ENCODE assay signal across 8 cellular contexts in the genomic region with DNA sequence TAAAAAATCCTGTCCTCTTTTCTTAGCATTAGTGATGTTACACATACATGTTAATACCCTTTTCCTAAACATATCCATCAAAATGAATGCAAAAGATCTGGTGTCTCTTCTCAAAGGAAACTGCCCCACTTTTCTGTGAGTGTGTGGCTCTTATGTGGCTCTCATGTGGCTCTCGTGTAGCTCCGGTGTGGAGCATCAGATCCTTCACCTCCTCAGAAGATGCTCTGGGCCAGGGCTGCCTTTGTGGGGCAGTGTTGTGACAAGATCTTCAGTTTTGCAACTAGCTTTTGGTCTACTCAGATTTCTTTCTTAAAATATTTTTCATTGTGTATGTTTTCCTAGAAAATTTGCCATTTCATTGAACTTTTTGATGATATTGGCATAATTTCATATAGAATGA. TPM values are rescaled to one million over a fixed set of nuclear protein-coding genes. Genes with fewer than 3 reads are reported as not detected.
DNase-seq lines count a peak whose midpoint lies in the region; ATAC-seq, FAIRE-seq and TF ChIP-seq lines count a peak whose summit lies in the region.

No MANE protein-coding gene starts in this region.

- in situ Hi-C loops in Caki2 (cut with HindIII; ENCODE audit: low pct_unique_long_range_greater_than_20kb, low sequenced_read_pairs): no loop called here

- H3K4me3 ChIP-seq in Jurkat, Clone E6-1 (ENCODE audit: low read length): no peak overlapping the region
- H3K4me3 ChIP-seq in astrocyte (ENCODE audit: insufficient read depth, low read depth, low read length) (no peak overlapping the region), right lobe of liver (no peak overlapping the region)

- H3K9ac ChIP-seq in astrocyte (ENCODE audit: low read length): no peak overlapping the region

- peaks cover 4% of the 10 kb centered on the region for H3K4me1 Mint-ChIP-seq in astrocyte (ENCODE audit: low read depth, unreplicated experiment)

- no peaks in the 10 kb centered on the region for H4K20me1 ChIP-seq in astrocyte (ENCODE audit: insufficient read depth, low read length)

- H3K36me3 Mint-ChIP-seq in astrocyte (ENCODE audit: low read depth, unreplicated experiment): no peaks in the 10 kb centered on the region

- H3K9me3 Mint-ChIP-seq in astrocyte (ENCODE audit: unreplicated experiment): no peaks in the 10 kb centered on the region

- TF ChIP-seq CTCF in astrocyte (IDR thresholded peaks at IDR 0.05; ENCODE audit: insufficient read depth, low read depth, low read length) (peak; percentile 9), right lobe of liver (IDR thresholded peaks at IDR 0.05) (peak in 3 of 4 donors; percentile 23 to 48 (median 34))

- no peaks in the 10 kb centered on the region for H3K9me3 ChIP-seq in astrocyte (ENCODE audit: insufficient read depth, low read depth, low read length)
- no peaks in the 10 kb centered on the region for H3K9me3 ChIP-seq in right lobe of liver

- no peak overlapping the region for H3K4me2 ChIP-seq in astrocyte (ENCODE audit: low read length)

- no peak overlapping the region for H3K27ac Mint-ChIP-seq in astrocyte (ENCODE audit: unreplicated experiment)

- H2AFZ ChIP-seq in astrocyte (ENCODE audit: low read depth, low read length): no peak overlapping the region

- POLR2A ChIA-PET in HEK293T (lab: Yijun Ruan, JAX): no interaction called here

- H3K27ac ChIP-seq in astrocyte (ENCODE audit: low read depth, low read length): no peak overlapping the region
- no peak overlapping the region for H3K27ac ChIP-seq in right lobe of liver

- H3K4me3 Mint-ChIP-seq in astrocyte (ENCODE audit: unreplicated experiment): no peak overlapping the region

- intact Hi-C loops in right lobe of liver (cut with DNase I): no loop called here

- peak in 3 of 4 donors; percentile 72 to 77 (median 74) for ATAC-seq in right lobe of liver
- ATAC-seq in GM18498 (IDR thresholded peaks at IDR 0.05; ENCODE audit: unreplicated experiment): no peak
- ATAC-seq in GM18873 (IDR thresholded peaks at IDR 0.05; ENCODE audit: low FRiP score, unreplicated experiment): no peak

- CTCF ChIA-PET in HEK293T (lab: Yijun Ruan, JAX): interaction anchor here (0.7 kb wide), 1 partner anchor 843 kb away, joined by 3 read pairs; no protein-coding TSS in a partner anchor

- H3K79me2 ChIP-seq in astrocyte (ENCODE audit: insufficient read depth, low read length): no peaks in the 10 kb centered on the region

- H3K27me3 Mint-ChIP-seq in astrocyte (ENCODE audit: low read depth, unreplicated experiment): peaks cover 7% of the 10 kb centered on the region

- WGBS in right lobe of liver (ENCODE audit: insufficient coverage, low coverage, low lambda C conversion rate, missing lambda C conversion rate): 36% methylated on average over 2 of the region's 2 CpGs

- TF ChIP-seq POLR2A in right lobe of liver (IDR thresholded peaks at IDR 0.05): no peak

- peak; percentile 8 for DNase-seq in Caki2 (ENCODE audit: low read depth)
- DNase-seq in Jurkat, Clone E6-1 (ENCODE audit: low read depth, low spot score): peak; percentile 28
- peak; percentile 16 for DNase-seq in astrocyte (ENCODE audit: low read depth)
- peak in 1 of 3 donors; percentile 48 for DNase-seq in right lobe of liver
- DNase-seq in HEK293T (ENCODE audit: extremely low spot score): no peak
- DNase-seq in DMS153 (lab: John Stamatoyannopoulos, UW): no peak

- H3K4me1 ChIP-seq in astrocyte (ENCODE audit: insufficient read depth, low read length) (no peaks in the 10 kb centered on the region), right lobe of liver (peaks cover 0 to 7% (median 0%) of the 10 kb centered on the region in 4 donors)

- H3K27me3 ChIP-seq in astrocyte (ENCODE audit: insufficient read depth, low read length) (no peaks in the 10 kb centered on the region), right lobe of liver (no peaks in the 10 kb centered on the region)

- H3K36me3 ChIP-seq in astrocyte (ENCODE audit: insufficient read depth, low read length) (no peaks in the 10 kb centered on the region), right lobe of liver (no peaks in the 10 kb centered on the region)

- no peak for FAIRE-seq in astrocyte (lab: Jason Lieb, UNC)

TF ChIP-seq in HEK293T, 16 proteins besides CTCF, POLR2A, EP300 and RAD21:
- TF ChIP-seq SP1 (IDR thresholded peaks at IDR 0.05) (no peak), TARDBP (IDR thresholded peaks at IDR 0.05) (no peak), ELF4 (IDR thresholded peaks at IDR 0.05) (no peak), ARNT (IDR thresholded peaks at IDR 0.05) (no peak), FOXK2 (IDR thresholded peaks at IDR 0.05) (no peak), LEF1 (IDR thresholded peaks at IDR 0.05; ENCODE audit: borderline replicate concordance) (no peak), FOXA1 (IDR thresholded peaks at IDR 0.05) (no peak), L3MBTL2 (conservative IDR thresholded peaks at IDR 0.05) (no peak), FOXM1 (IDR thresholded peaks at IDR 0.05; ENCODE audit: borderline replicate concordance) (no peak), PKNOX1 (IDR thresholded peaks at IDR 0.05) (no peak), NFRKB (IDR thresholded peaks at IDR 0.05) (no peak), SUZ12 (IDR thresholded peaks at IDR 0.05) (no peak), HDGF (IDR thresholded peaks at IDR 0.05; ENCODE audit: borderline replicate concordance) (no peak)

RNA-seq across cellular contexts. Expression of gene GARNL3, which starts 19.3 kb away (rescaled TPM):
- total RNA-seq in Caki2 (2014; rRNA removed; shearing (Covaris generic); ENCODE audit: low replicate concordance): 2.0 and 6.4 TPM in 2 replicates
- polyA plus RNA-seq in Jurkat, Clone E6-1 (2012; ENCODE audit: insufficient read depth, insufficient read length): 6.2 TPM
- total RNA-seq in astrocyte: 4.5 and 5.4 TPM in 2 replicates
- 1 to 10 TPM; 4.4 to 9.7 (median 6.1) TPM for total RNA-seq in right lobe of liver

Comparison
In these comparisons a context has a peak if more than half of its experiments do, and no peak if none do; other contexts are left out.
1. DNase-seq: peak in Caki2 (single experiment), Jurkat, Clone E6-1 (single experiment) and astrocyte (single experiment); none in HEK293T (single experiment) and DMS153 (single experiment).
2. ATAC-seq: peak in right lobe of liver (3 of 4); none in GM18498 (single experiment) and GM18873 (single experiment).